ENCODE assay signal across 25 cellular contexts in the genomic region with DNA sequence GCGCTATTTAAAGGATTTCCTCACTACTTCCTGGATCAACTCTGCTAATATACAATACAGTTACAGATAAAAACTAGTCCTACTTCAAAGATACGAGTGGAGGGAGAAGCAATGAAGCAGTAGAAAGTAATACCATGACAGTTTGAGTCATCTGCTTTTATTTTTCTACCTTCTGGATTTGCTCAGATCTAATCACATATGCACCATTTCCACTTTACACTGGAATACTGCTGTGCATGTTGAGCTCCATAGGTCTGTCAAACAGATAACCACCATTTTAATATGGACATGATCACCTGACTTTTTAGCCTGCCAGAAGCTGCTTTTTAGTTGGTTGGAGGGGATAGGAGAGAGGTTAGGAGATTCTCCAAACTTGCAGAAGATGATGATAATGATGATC.
"Had no signal": no experiment of that assay in that cellular context is flagged by ENCODE, and none has a peak within 500 bp of the region (broad histone marks: within the 10 kb centered on the region; RNA-seq: fewer than 3 reads in every experiment).

No MANE protein-coding gene starts in this region.

- H3K4me1 ChIP-seq: neural progenitor cell, parathyroid adenoma, psoas muscle, right lobe of liver, sigmoid colon, stomach, thyroid gland, tibial nerve, upper lobe of left lung, vagina had no signal

- H3K9me3 ChIP-seq: ovary, psoas muscle, right lobe of liver, sigmoid colon, thoracic aorta, thyroid gland, vagina had no signal

- H3K79me2 ChIP-seq: parathyroid adenoma had no signal

- H3K9ac ChIP-seq: neural progenitor cell, parathyroid adenoma had no signal

- H3K4me3 ChIP-seq: neural progenitor cell, ovary, psoas muscle, right lobe of liver, sigmoid colon, stomach, thoracic aorta, thyroid gland, tibial nerve, upper lobe of left lung, vagina had no signal

- FAIRE-seq: small intestine, urothelium cell line had no signal

- ATAC-seq: psoas muscle; right cardiac atrium; right lobe of liver; stimulated activated effector memory CD8-positive, alpha-beta T cell treated with anti-CD3 and anti-CD28 coated beads, Interleukin-12 subunit alpha, Interleukin-12 subunit beta, amount 100 ng/mL, for 72 hours; stimulated activated naive B cell treated with anti-CD40 and anti-IgM and Interleukin-4, amounts not matched to agents 10 μg/mL and 1 μg/mL and 100 μg/mL, for 72 hours had no signal

- H3K27ac ChIP-seq: neural progenitor cell, ovary, parathyroid adenoma, psoas muscle, right lobe of liver, sigmoid colon, stomach, thoracic aorta, thyroid gland, tibial nerve, upper lobe of left lung, vagina had no signal

- H3K4me2 ChIP-seq: neural progenitor cell had no signal

- H3K36me3 ChIP-seq: neural progenitor cell, ovary, right lobe of liver, sigmoid colon, stomach, thoracic aorta, thyroid gland, tibial nerve, upper lobe of left lung, vagina had no signal

- H3K27me3 ChIP-seq: neural progenitor cell, ovary, right lobe of liver, sigmoid colon, stomach, thyroid gland, tibial nerve, upper lobe of left lung, vagina had no signal

- H2AFZ ChIP-seq: neural progenitor cell, parathyroid adenoma had no signal

- DNase-seq: occipital lobe; ovary; posterior cingulate gyrus; psoas muscle; right cardiac atrium; right lobe of liver; sigmoid colon; small intestine; stimulated activated CD4-positive, alpha-beta T cell treated with anti-CD3 and anti-CD28 coated beads, Interleukin-15, amount 100 ng/mL, for 24 hours; stimulated activated CD4-positive, alpha-beta T cell treated with anti-CD3 and anti-CD28 coated beads, Interleukin-2, amount 100 ng/mL, for 24 hours; stimulated activated CD4-positive, alpha-beta T cell treated with anti-CD3 and anti-CD28 coated beads, Interleukin-2, amount 100 ng/mL, for 48 hours; stimulated activated CD4-positive, alpha-beta T cell treated with anti-CD3 and anti-CD28 coated beads, Interleukin-4, amount 100 ng/mL, for 24 hours; stimulated activated naive B cell treated with anti-CD40 and anti-IgM and Interleukin-4, amounts not matched to agents 10 μg/mL and 1 μg/mL and 100 μg/mL, for 72 hours; stimulated activated naive CD4-positive, alpha-beta T cell treated with Interleukin-2 at 50 U/mL for 16 hours; stomach; thyroid gland; trophoblast cell; upper lobe of left lung had no signal
